27 cellular contexts compared by ENCODE assay signal in genomic region chr10:131778385-131778784, GRCh38.
"Had no signal": no experiment of that assay in that cellular context is flagged by ENCODE, and none has a peak within 500 bp of the region (broad histone marks: within the 10 kb centered on the region; RNA-seq: fewer than 3 reads in every experiment).

No MANE protein-coding gene starts in this region.

- H3K27ac ChIP-seq: adrenal gland, breast epithelium had no signal

- H3K36me3 ChIP-seq: adrenal gland, breast epithelium had no signal

- H3K4me1 Mint-ChIP-seq: activated B cell treated with CpG ODN at 0.5 μM for 24 hours; activated CD4-positive, alpha-beta T cell treated with anti-CD3 and anti-CD28 coated beads, Interleukin-2, amount 10 ng/mL, durations not matched to agents 24 days and 14 days; activated naive CD8-positive, alpha-beta T cell treated with anti-CD3 and anti-CD28 coated beads, Interleukin-2, amount 10 ng/mL, durations not matched to agents 7 days and 5 days had no signal

- H3K27me3 Mint-ChIP-seq: activated B cell treated with CpG ODN at 0.5 μM for 24 hours; activated CD4-positive, alpha-beta T cell treated with anti-CD3 and anti-CD28 coated beads, Interleukin-2, amount 10 ng/mL, durations not matched to agents 24 days and 14 days; activated naive CD8-positive, alpha-beta T cell treated with anti-CD3 and anti-CD28 coated beads, Interleukin-2, amount 10 ng/mL, durations not matched to agents 7 days and 5 days had no signal

- H3K27ac Mint-ChIP-seq: activated B cell treated with CpG ODN at 0.5 μM for 24 hours; activated CD4-positive, alpha-beta T cell treated with anti-CD3 and anti-CD28 coated beads, Interleukin-2, amount 10 ng/mL, durations not matched to agents 24 days and 14 days; activated naive CD4-positive, alpha-beta T cell treated with anti-CD3 and anti-CD28 coated beads for 36 hours; activated naive CD8-positive, alpha-beta T cell treated with anti-CD3 and anti-CD28 coated beads, Interleukin-2, amount 10 ng/mL, durations not matched to agents 7 days and 5 days had no signal

- H3K36me3 Mint-ChIP-seq: activated naive CD8-positive, alpha-beta T cell treated with anti-CD3 and anti-CD28 coated beads, Interleukin-2, amount 10 ng/mL, durations not matched to agents 7 days and 5 days had no signal

- ATAC-seq: PC-3 had no signal

- H3K27me3 ChIP-seq: adrenal gland had no signal

- H3K4me3 ChIP-seq: adrenal gland, breast epithelium had no signal

- H3K4me3 Mint-ChIP-seq: activated B cell treated with CpG ODN at 0.5 μM for 24 hours; activated CD4-positive, alpha-beta T cell treated with anti-CD3 and anti-CD28 coated beads, Interleukin-2, amount 10 ng/mL, durations not matched to agents 24 days and 14 days; activated naive CD4-positive, alpha-beta T cell treated with anti-CD3 and anti-CD28 coated beads for 36 hours; activated naive CD8-positive, alpha-beta T cell treated with anti-CD3 and anti-CD28 coated beads, Interleukin-2, amount 10 ng/mL, durations not matched to agents 7 days and 5 days had no signal

- DNase-seq: activated B cell treated with CpG ODN at 0.5 μM for 24 hours; activated CD4-positive, alpha-beta T cell treated with anti-CD3 and anti-CD28 coated beads for 1 hour; activated CD4-positive, alpha-beta T cell treated with anti-CD3 and anti-CD28 coated beads, Interleukin-2, amount 10 ng/mL, durations not matched to agents 24 days and 14 days; activated CD4-positive, alpha-beta T cell treated with anti-CD3 and anti-CD28 coated beads, Interleukin-2, amount 50 U/mL, for 48 hours; activated gamma-delta T cell; activated naive CD4-positive, alpha-beta T cell treated with anti-CD3 and anti-CD28 coated beads for 36 hours; activated naive CD8-positive, alpha-beta T cell treated with anti-CD3 and anti-CD28 coated beads, Interleukin-2, amount 10 ng/mL, durations not matched to agents 7 days and 5 days; activated T-cell treated with anti-CD3 and anti-CD28 coated beads, Interleukin-2, amount 50 U/mL, for 1 hour; adrenal gland; aorta; caudate nucleus; IMR-90; Kasumi-1; KBM-7; NCI-H1105 treated with DMSO at 0.1 percent for 48 hours; NCI-H1436 treated with DMSO at 0.1 percent for 48 hours; NCI-H187 treated with DMSO at 0.1 percent for 48 hours; NCI-H2081 treated with DMSO at 0.1 percent for 48 hours; NCI-H446; NCI-H524; PC-3; SHP77; T-helper 2 cell; T1000 had no signal

- H3K4me1 ChIP-seq: adrenal gland, breast epithelium had no signal

- FAIRE-seq: RCC 7860, TTC549 had no signal
